9 cellular contexts compared by ENCODE assay signal in the genomic region with DNA sequence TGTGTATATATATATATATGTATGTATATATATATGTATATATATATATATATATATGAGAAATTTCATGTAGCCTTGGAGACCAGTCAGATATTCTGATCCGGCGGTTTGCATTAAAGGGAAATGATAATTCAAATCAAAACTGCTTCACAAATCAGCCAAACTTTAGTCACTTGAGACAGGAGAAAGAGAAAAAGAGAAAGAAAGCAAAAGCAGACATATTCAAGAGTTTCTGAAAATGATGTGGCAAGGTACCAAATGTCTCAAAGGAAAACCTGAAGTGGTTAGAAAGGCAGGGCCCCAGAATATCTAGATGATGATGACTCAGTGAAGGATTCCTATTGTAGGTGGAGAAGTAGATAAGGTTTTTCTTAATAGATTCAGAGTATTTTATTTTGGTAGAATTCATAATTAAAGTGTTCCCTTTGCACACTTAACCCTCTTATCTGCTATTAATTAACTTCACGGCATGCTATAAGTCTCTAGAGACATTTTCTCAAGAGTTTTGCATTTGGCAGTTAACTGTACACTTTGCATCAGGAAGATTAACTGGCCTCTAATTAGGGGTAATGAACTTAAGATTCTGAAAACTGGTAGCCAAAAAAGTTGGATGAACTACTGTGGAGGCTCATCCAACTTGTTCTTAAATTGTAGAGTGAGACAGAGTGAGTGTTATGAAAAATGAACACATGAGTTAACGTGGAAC. TPM values are rescaled to one million over a fixed set of nuclear protein-coding genes. Genes with fewer than 3 reads are reported as not detected.
DNase-seq lines count a peak whose midpoint lies in the region; ATAC-seq and TF ChIP-seq lines count a peak whose summit lies in the region.
"Had no signal": no experiment of that assay in that cellular context is flagged by ENCODE, and none has a peak within 500 bp of the region (broad histone marks: within the 10 kb centered on the region; RNA-seq: fewer than 3 reads in every experiment).

No MANE protein-coding gene starts in this region.

- peaks cover 9% of the 10 kb centered on the region for H3K36me3 Mint-ChIP-seq in T-helper 17 cell (ENCODE audit: low read depth)
- H3K36me3 Mint-ChIP-seq in CD4-positive, alpha-beta T cell (ENCODE audit: low read depth): peaks cover 20% of the 10 kb centered on the region

- H3K9me3 Mint-ChIP-seq in CD4-positive, alpha-beta T cell: peaks cover 2% of the 10 kb centered on the region

- CTCF ChIA-PET in CD4-positive, alpha-beta T cell (lab: Charles Lee): no interaction called here

- no peaks in the 10 kb centered on the region for H3K27me3 Mint-ChIP-seq in T-helper 17 cell
- no peaks in the 10 kb centered on the region for H3K27me3 Mint-ChIP-seq in CD4-positive, alpha-beta T cell

- no peaks in the 10 kb centered on the region for H3K27me3 ChIP-seq in CD4-positive, alpha-beta T cell (ENCODE audit: control insufficient read depth, insufficient read depth, low read length)

- H3K4me1 Mint-ChIP-seq in T-helper 17 cell: peaks cover 34% of the 10 kb centered on the region
- H3K4me1 Mint-ChIP-seq in CD4-positive, alpha-beta T cell (ENCODE audit: low read depth): peaks cover 19% of the 10 kb centered on the region

- peak overlapping the region; percentile 60 for H3K27ac Mint-ChIP-seq in T-helper 17 cell
- no peak overlapping the region for H3K27ac Mint-ChIP-seq in CD4-positive, alpha-beta T cell

- ATAC-seq in GM19025 (IDR thresholded peaks at IDR 0.05; ENCODE audit: low read depth, unreplicated experiment): peak; percentile 89
- ATAC-seq in HG02852 (IDR thresholded peaks at IDR 0.05; ENCODE audit: unreplicated experiment): peak; percentile 89
- no peak for ATAC-seq in T-helper 17 cell
- ATAC-seq in CD4-positive, alpha-beta T cell (ENCODE audit: poor library complexity): no peak

- intact Hi-C loops in CD4-positive, alpha-beta T cell (cut with DNase I, micrococcal nuclease): no loop called here

- DNase-seq in DMS79 treated with DMSO at 0.1 percent for 48 hours (lab: John Stamatoyannopoulos, UW) (peak; percentile 26), T-helper 17 cell (no peak), erythroblast (lab: John Stamatoyannopoulos, UW) (no peak), KBM-7 (no peak), SHP77 treated with DMSO at 0.1 percent for 48 hours (lab: John Stamatoyannopoulos, UW) (no peak)
- no peak for DNase-seq in CD4-positive, alpha-beta T cell

- in situ Hi-C loops in KBM-7 (cut with MboI; ENCODE audit: low pct_unique_long_range_greater_than_20kb, low sequenced_read_pairs): no loop called here

- peak overlapping the region; percentile 37 for H3K4me3 Mint-ChIP-seq in T-helper 17 cell
- H3K4me3 Mint-ChIP-seq in CD4-positive, alpha-beta T cell: no peak overlapping the region

- H3K27ac ChIP-seq in CD4-positive, alpha-beta T cell (ENCODE audit: low read depth, low read length): no peak overlapping the region
- H3K27ac ChIP-seq: C4-2B had no signal

- POLR2A ChIA-PET in CD4-positive, alpha-beta T cell (lab: Charles Lee): no interaction called here

- no peak for TF ChIP-seq POLR2A in erythroblast (IDR thresholded peaks at IDR 0.05; ENCODE audit: low read length)

- H3K9me3 ChIP-seq in T-helper 17 cell (ENCODE audit: control insufficient read depth, low read length, poor library complexity, severe bottlenecking): peaks cover 3% of the 10 kb centered on the region
- H3K9me3 ChIP-seq in CD4-positive, alpha-beta T cell (ENCODE audit: control insufficient read depth, low read length): no peaks in the 10 kb centered on the region

- no peak for TF ChIP-seq CTCF in CD4-positive, alpha-beta T cell (IDR thresholded peaks at IDR 0.05)

RNA-seq across cellular contexts. Expression of a gene that starts 50.1 kb away (rescaled TPM):
- total RNA-seq in T-helper 17 cell: 10 to 100 TPM; 14.4 to 20.6 TPM
- total RNA-seq in CD4-positive, alpha-beta T cell: 10 to 100 TPM; 10.7 to 11.9 TPM

Comparison
In these comparisons a context has a peak if more than half of its experiments do, and no peak if none do; other contexts are left out.
1. ATAC-seq: peak in GM19025 (single experiment) and HG02852 (single experiment); none in T-helper 17 cell (single experiment) and CD4-positive, alpha-beta T cell (single experiment).